Comparison of ENCODE assay signal across 8 cellular contexts in genomic region chr3:156554515-156554841, GRCh38. TPM values are rescaled to one million over a fixed set of nuclear protein-coding genes. Genes with fewer than 3 reads are reported as not detected.
DNase-seq lines count a peak whose midpoint lies in the region; ATAC-seq and TF ChIP-seq lines count a peak whose summit lies in the region.

No MANE protein-coding gene starts in this region.

- TF ChIP-seq CTCF in breast epithelium (IDR thresholded peaks at IDR 0.05) = no peak

- H3K4me1 ChIP-seq in ACC112 (ENCODE audit: control insufficient read depth, insufficient read depth, low read length, unreplicated experiment) = peaks cover 33% of the 10 kb centered on the region
- no peaks in the 10 kb centered on the region for H3K4me1 ChIP-seq in breast epithelium

- no peak for TF ChIP-seq POLR2A in breast epithelium (IDR thresholded peaks at IDR 0.05)

- peaks cover 58% of the 10 kb centered on the region for H3K79me2 ChIP-seq in ACC112 (ENCODE audit: control insufficient read depth, insufficient read depth, low read length, unreplicated experiment)

- intact Hi-C loops in breast epithelium (cut with DNase I; ENCODE audit: low total_unique reads) = no loop called here

- H3K4me3 ChIP-seq in ACC112 (ENCODE audit: low read depth, low read length) = peak overlapping the region; percentile 92
- peak overlapping the region; percentile 76 to 91 (median 89) for H3K4me3 ChIP-seq in breast epithelium

- H3K36me3 ChIP-seq in ACC112 (ENCODE audit: insufficient read depth, low read length) = peaks cover 39% of the 10 kb centered on the region
- no peaks in the 10 kb centered on the region for H3K36me3 ChIP-seq in breast epithelium

- H3K9me3 ChIP-seq in breast epithelium = no peaks in the 10 kb centered on the region

- H3K27ac ChIP-seq in ACC112 (ENCODE audit: low read depth, low read length) (peak overlapping the region; percentile 88), breast epithelium (peak overlapping the region; percentile 88 to 92)

- ATAC-seq in HG02973 (IDR thresholded peaks at IDR 0.05; ENCODE audit: unreplicated experiment) (peak; percentile 1), GM18498 (IDR thresholded peaks at IDR 0.05; ENCODE audit: unreplicated experiment) (no peak)

- DNase-seq in breast epithelium (ENCODE audit: low spot score in 2 of 2) (no peak), mucosa of gallbladder (ENCODE audit: low spot score) (peak; percentile 12), T-helper 9 cell (no peak), OCI-M1 (lab: John Stamatoyannopoulos, UW) (no peak), NCI-H1930 (lab: John Stamatoyannopoulos, UW) (no peak)

- H3K27me3 ChIP-seq in ACC112 (ENCODE audit: insufficient read depth, low read length) = no peaks in the 10 kb centered on the region
- no peaks in the 10 kb centered on the region for H3K27me3 ChIP-seq in breast epithelium

- H2AFZ ChIP-seq in ACC112 (ENCODE audit: low read length, unreplicated experiment) = peak overlapping the region; percentile 78

RNA-seq across cellular contexts. Expression of gene SSR3, which starts 0.4 kb away (rescaled TPM):
- 100 to 1,000 TPM; 109 to 156 (median 110) TPM for total RNA-seq in breast epithelium
- total RNA-seq in mucosa of gallbladder = 152 TPM
